In genomic region chr12:8081228-8081920, GRCh38 we compare ENCODE assay signal across 8 cellular contexts. TPM values are rescaled to one million over a fixed set of nuclear protein-coding genes. Genes with fewer than 3 reads are reported as not detected.
DNase-seq lines count a peak whose midpoint lies in the region; ATAC-seq and TF ChIP-seq lines count a peak whose summit lies in the region.

No MANE protein-coding gene starts in this region.

- no peaks in the 10 kb centered on the region for H3K9me3 Mint-ChIP-seq in nephron progenitor cell

- H3K9me3 ChIP-seq in DOHH2 (ENCODE audit: control insufficient read depth, insufficient read depth, low read length) = no peaks in the 10 kb centered on the region

- no peaks in the 10 kb centered on the region for H3K27me3 ChIP-seq in DOHH2 (ENCODE audit: control insufficient read depth, low read length)
- no peaks in the 10 kb centered on the region for H3K27me3 ChIP-seq in HL-60 (ENCODE audit: insufficient read depth, poor library complexity, severe bottlenecking)

- H3K9me2 ChIP-seq in DOHH2 (replicated peaks; ENCODE audit: control insufficient read depth, low read length) = no peaks in the 10 kb centered on the region

- no peaks in the 10 kb centered on the region for H4K20me1 ChIP-seq in DOHH2 (ENCODE audit: control insufficient read depth, insufficient read depth, low read depth, low read length)

- peaks cover 71% of the 10 kb centered on the region for H3K4me1 Mint-ChIP-seq in nephron progenitor cell

- ATAC-seq in esophagus mucosa (peak; percentile 49), HG02870 (IDR thresholded peaks at IDR 0.05; ENCODE audit: unreplicated experiment) (no peak), HG03175 (IDR thresholded peaks at IDR 0.05; ENCODE audit: unreplicated experiment) (no peak)

- H3K27ac ChIP-seq in DOHH2 (ENCODE audit: low read depth, low read length) = peak overlapping the region; percentile 86
- peak overlapping the region; percentile 86 for H3K27ac ChIP-seq in HL-60 (replicated peaks)

- H3K4me3 ChIP-seq in DOHH2 (ENCODE audit: low read length) (peak overlapping the region; percentile 92), HL-60 (replicated peaks; ENCODE audit: insufficient read depth, low read length) (peak overlapping the region; percentile 82)

- peaks cover 58% of the 10 kb centered on the region for H3K79me2 ChIP-seq in DOHH2 (ENCODE audit: control insufficient read depth, low read length)

- H3F3A ChIP-seq in DOHH2 (ENCODE audit: control insufficient read depth, insufficient read depth) = peaks cover 6% of the 10 kb centered on the region; the same call in 1 of the 2 replicates

- DNase-seq in HL-60 (ENCODE audit: low read depth in 1 of 2, low spot score in 1 of 2) (no peak), nephron progenitor cell (no peak), DMS153 (lab: John Stamatoyannopoulos, UW) (no peak)
- peak; percentile 30 for DNase-seq in activated CD4-positive, alpha-beta T cell treated with anti-CD3 and anti-CD28 coated beads, Interleukin-2, amount 50 U/mL, for 1 hour

- peaks cover 9% of the 10 kb centered on the region for H3K27me3 Mint-ChIP-seq in nephron progenitor cell (ENCODE audit: low read depth, poor library complexity)

- peak overlapping the region; percentile 87 for H3K4me2 ChIP-seq in DOHH2 (ENCODE audit: low read length)

- peaks cover 37% of the 10 kb centered on the region for H3K4me1 ChIP-seq in DOHH2 (ENCODE audit: control insufficient read depth, low read length)

- H3K36me3 ChIP-seq in DOHH2 (ENCODE audit: control insufficient read depth, low read length) = peaks cover 16% of the 10 kb centered on the region

- H3K4me3 Mint-ChIP-seq in nephron progenitor cell = peak overlapping the region; percentile 98

- H3K36me3 Mint-ChIP-seq in nephron progenitor cell (ENCODE audit: low read depth) = peaks cover 5% of the 10 kb centered on the region

- TF ChIP-seq CTCF in DOHH2 (IDR thresholded peaks at IDR 0.05; ENCODE audit: low read depth, low read length, poor library complexity, severe bottlenecking) (no peak), HL-60 (IDR thresholded peaks at IDR 0.05; ENCODE audit: insufficient read depth, low read length) (no peak), nephron progenitor cell (IDR thresholded peaks at IDR 0.05) (no peak)

- H3K27ac Mint-ChIP-seq in nephron progenitor cell = peak overlapping the region; percentile 97

RNA-seq across cellular contexts. Expression of gene NECAP1, which starts 0.7 kb away (rescaled TPM):
- 19.3 TPM for total RNA-seq in esophagus mucosa

RNA-seq across cellular contexts. Expression of gene C3AR1, which starts 15.2 kb away (rescaled TPM):
- 0.76 TPM for total RNA-seq in esophagus mucosa

RNA-seq across cellular contexts. Expression of gene CLEC4A, which starts 42.0 kb away (rescaled TPM):
- 0.96 TPM for total RNA-seq in esophagus mucosa

RNA-seq across cellular contexts. Expression of gene FOXJ2, which starts 48.9 kb away (rescaled TPM):
- 7.6 TPM for total RNA-seq in esophagus mucosa
